1 cellular context compared by ENCODE assay signal in the genomic region with DNA sequence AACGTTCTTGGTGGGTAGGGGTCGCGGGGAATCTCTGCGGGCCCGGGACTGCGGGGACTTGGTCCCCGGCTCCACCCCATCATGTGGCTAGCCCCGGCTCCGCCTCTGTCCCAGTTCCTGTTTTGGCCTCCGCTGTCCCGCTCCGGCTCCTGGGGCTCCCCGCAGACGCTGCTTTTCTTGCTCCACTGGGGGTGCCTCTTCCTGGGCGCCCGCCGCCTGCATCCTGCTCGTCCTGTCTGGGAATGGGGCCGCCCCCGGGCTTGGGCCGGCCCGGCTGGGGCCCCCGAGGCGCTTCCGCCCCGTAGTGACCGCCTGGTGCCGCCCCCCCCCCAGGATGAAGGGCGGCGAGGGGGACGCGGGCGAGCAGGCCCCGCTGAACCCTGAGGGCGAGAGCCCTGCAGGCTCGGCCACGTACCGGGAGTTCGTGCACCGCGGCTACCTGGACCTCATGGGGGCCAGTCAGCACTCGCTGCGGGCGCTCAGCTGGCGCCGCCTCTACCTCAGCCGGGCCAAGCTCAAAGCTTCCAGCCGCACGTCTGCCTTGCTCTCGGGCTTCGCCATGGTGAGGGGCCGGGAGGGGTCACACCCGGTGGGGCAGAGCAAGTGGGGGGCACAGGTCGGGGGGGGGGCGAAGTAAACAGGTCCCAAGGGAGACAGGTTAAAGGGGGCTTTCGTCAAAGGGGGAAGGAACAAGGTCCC.
TF ChIP-seq lines count a peak whose summit lies in the region.

A gene (plus strand): TSS at position 113 of the 699 bp plus-strand sequence. CDS start 222 bp downstream, at position 335.

TF ChIP-seq in WTC11, 78 proteins besides CTCF, POLR2A, EP300 and RAD21 (continued from another document):
- TF ChIP-seq EMX1 (CRISPR knock-in tag; IDR thresholded peaks at IDR 0.05) (peak; percentile 79; the same call in 1 of the 2 replicates), TCF7 (CRISPR knock-in tag; IDR thresholded peaks at IDR 0.05; ENCODE audit: low read depth) (no peak), TP53 (CRISPR knock-in tag; IDR thresholded peaks at IDR 0.05) (no peak), ZNF423 (CRISPR knock-in tag; IDR thresholded peaks at IDR 0.05) (peak; percentile 85), NFE2L1 (CRISPR knock-in tag; IDR thresholded peaks at IDR 0.05) (no peak), GTF2I (CRISPR knock-in tag; conservative IDR thresholded peaks at IDR 0.05) (no peak), ATF1 (CRISPR knock-in tag; IDR thresholded peaks at IDR 0.05) (0 out of 2 replicates have a peak, but pooled peaks have one; percentile 16), JAZF1 (CRISPR knock-in tag; IDR thresholded peaks at IDR 0.05) (no peak), ZNF219 (CRISPR knock-in tag; IDR thresholded peaks at IDR 0.05; ENCODE audit: borderline replicate concordance) (no peak), ZNF263 (CRISPR knock-in tag; IDR thresholded peaks at IDR 0.05; ENCODE audit: low read depth) (0 out of 2 replicates have a peak, but pooled peaks have one; percentile 30), HMGA2 (CRISPR knock-in tag; IDR thresholded peaks at IDR 0.05) (no peak), SP1 (CRISPR knock-in tag; conservative IDR thresholded peaks at IDR 0.05) (0 out of 2 replicates have a peak, but pooled peaks have one; percentile 23), GRHL2 (CRISPR knock-in tag; IDR thresholded peaks at IDR 0.05; ENCODE audit: insufficient replicate concordance, severe bottlenecking) (no peak)
- TF ChIP-seq, protein P1, sequence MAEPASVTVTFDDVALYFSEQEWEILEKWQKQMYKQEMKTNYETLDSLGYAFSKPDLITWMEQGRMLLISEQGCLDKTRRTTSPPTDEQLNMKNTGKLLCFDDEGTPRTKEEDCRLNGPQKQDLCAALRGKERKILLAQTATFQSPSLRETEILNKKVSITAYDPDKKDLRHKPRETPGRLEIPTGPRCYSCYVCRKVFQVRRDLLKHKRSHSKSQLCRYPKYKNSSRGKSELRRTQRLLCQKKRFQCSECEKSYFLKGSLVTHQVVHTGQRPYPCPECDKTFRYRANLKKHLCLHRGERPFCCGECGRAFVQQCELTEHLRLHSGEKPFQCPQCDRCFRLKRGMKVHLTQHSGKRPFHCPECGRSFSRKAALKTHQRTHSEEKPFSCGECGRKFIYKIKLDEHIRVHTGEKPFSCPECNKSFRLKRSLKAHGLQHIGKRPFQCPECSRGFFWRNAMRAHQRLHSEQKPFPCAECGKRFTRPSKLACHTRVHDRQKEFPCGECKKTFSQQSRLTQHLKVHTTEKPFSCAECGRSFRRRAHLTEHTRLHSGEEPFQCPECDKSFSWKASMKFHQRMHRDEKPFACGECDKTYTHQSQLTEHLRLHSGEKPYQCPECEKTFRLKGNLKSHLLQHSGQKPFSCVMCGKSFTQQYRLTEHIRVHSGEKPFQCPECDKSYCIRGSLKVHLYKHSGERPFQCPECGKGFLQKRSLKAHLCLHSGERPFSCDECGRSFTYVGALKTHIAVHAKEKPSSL (CRISPR knock-in tag; conservative IDR thresholded peaks at IDR 0.05): no peak
- TF ChIP-seq, protein P2, sequence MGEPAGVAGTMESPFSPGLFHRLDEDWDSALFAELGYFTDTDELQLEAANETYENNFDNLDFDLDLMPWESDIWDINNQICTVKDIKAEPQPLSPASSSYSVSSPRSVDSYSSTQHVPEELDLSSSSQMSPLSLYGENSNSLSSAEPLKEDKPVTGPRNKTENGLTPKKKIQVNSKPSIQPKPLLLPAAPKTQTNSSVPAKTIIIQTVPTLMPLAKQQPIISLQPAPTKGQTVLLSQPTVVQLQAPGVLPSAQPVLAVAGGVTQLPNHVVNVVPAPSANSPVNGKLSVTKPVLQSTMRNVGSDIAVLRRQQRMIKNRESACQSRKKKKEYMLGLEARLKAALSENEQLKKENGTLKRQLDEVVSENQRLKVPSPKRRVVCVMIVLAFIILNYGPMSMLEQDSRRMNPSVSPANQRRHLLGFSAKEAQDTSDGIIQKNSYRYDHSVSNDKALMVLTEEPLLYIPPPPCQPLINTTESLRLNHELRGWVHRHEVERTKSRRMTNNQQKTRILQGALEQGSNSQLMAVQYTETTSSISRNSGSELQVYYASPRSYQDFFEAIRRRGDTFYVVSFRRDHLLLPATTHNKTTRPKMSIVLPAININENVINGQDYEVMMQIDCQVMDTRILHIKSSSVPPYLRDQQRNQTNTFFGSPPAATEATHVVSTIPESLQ (CRISPR knock-in tag; IDR thresholded peaks at IDR 0.05): no peak
- TF ChIP-seq, protein P3, sequence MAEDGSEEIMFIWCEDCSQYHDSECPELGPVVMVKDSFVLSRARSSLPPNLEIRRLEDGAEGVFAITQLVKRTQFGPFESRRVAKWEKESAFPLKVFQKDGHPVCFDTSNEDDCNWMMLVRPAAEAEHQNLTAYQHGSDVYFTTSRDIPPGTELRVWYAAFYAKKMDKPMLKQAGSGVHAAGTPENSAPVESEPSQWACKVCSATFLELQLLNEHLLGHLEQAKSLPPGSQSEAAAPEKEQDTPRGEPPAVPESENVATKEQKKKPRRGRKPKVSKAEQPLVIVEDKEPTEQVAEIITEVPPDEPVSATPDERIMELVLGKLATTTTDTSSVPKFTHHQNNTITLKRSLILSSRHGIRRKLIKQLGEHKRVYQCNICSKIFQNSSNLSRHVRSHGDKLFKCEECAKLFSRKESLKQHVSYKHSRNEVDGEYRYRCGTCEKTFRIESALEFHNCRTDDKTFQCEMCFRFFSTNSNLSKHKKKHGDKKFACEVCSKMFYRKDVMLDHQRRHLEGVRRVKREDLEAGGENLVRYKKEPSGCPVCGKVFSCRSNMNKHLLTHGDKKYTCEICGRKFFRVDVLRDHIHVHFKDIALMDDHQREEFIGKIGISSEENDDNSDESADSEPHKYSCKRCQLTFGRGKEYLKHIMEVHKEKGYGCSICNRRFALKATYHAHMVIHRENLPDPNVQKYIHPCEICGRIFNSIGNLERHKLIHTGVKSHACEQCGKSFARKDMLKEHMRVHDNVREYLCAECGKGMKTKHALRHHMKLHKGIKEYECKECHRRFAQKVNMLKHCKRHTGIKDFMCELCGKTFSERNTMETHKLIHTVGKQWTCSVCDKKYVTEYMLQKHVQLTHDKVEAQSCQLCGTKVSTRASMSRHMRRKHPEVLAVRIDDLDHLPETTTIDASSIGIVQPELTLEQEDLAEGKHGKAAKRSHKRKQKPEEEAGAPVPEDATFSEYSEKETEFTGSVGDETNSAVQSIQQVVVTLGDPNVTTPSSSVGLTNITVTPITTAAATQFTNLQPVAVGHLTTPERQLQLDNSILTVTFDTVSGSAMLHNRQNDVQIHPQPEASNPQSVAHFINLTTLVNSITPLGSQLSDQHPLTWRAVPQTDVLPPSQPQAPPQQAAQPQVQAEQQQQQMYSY (CRISPR knock-in tag; IDR thresholded peaks at IDR 0.05): no peak
- TF ChIP-seq, protein P4, sequence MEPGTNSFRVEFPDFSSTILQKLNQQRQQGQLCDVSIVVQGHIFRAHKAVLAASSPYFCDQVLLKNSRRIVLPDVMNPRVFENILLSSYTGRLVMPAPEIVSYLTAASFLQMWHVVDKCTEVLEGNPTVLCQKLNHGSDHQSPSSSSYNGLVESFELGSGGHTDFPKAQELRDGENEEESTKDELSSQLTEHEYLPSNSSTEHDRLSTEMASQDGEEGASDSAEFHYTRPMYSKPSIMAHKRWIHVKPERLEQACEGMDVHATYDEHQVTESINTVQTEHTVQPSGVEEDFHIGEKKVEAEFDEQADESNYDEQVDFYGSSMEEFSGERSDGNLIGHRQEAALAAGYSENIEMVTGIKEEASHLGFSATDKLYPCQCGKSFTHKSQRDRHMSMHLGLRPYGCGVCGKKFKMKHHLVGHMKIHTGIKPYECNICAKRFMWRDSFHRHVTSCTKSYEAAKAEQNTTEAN (CRISPR knock-in tag; IDR thresholded peaks at IDR 0.05): no peak
- TF ChIP-seq, protein P5, sequence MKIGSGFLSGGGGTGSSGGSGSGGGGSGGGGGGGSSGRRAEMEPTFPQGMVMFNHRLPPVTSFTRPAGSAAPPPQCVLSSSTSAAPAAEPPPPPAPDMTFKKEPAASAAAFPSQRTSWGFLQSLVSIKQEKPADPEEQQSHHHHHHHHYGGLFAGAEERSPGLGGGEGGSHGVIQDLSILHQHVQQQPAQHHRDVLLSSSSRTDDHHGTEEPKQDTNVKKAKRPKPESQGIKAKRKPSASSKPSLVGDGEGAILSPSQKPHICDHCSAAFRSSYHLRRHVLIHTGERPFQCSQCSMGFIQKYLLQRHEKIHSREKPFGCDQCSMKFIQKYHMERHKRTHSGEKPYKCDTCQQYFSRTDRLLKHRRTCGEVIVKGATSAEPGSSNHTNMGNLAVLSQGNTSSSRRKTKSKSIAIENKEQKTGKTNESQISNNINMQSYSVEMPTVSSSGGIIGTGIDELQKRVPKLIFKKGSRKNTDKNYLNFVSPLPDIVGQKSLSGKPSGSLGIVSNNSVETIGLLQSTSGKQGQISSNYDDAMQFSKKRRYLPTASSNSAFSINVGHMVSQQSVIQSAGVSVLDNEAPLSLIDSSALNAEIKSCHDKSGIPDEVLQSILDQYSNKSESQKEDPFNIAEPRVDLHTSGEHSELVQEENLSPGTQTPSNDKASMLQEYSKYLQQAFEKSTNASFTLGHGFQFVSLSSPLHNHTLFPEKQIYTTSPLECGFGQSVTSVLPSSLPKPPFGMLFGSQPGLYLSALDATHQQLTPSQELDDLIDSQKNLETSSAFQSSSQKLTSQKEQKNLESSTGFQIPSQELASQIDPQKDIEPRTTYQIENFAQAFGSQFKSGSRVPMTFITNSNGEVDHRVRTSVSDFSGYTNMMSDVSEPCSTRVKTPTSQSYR (CRISPR knock-in tag; IDR thresholded peaks at IDR 0.05): no peak
- TF ChIP-seq, protein P6, sequence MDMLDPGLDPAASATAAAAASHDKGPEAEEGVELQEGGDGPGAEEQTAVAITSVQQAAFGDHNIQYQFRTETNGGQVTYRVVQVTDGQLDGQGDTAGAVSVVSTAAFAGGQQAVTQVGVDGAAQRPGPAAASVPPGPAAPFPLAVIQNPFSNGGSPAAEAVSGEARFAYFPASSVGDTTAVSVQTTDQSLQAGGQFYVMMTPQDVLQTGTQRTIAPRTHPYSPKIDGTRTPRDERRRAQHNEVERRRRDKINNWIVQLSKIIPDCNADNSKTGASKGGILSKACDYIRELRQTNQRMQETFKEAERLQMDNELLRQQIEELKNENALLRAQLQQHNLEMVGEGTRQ (CRISPR knock-in tag; IDR thresholded peaks at IDR 0.05): peak; percentile 60
